25 cellular contexts compared by ENCODE assay signal in genomic region chr7:159032310-159032709, GRCh38.
DNase-seq lines count a peak whose midpoint lies in the region; ATAC-seq and TF ChIP-seq lines count a peak whose summit lies in the region.
"Had no signal": no experiment of that assay in that cellular context is flagged by ENCODE, and none has a peak within 500 bp of the region (broad histone marks: within the 10 kb centered on the region; RNA-seq: fewer than 3 reads in every experiment).

No MANE protein-coding gene starts in this region.

- no peak overlapping the region for H3K27ac Mint-ChIP-seq in activated CD8-positive, alpha-beta T cell treated with anti-CD3 and anti-CD28 coated beads, Interleukin-2, amount 10 ng/mL, durations not matched to agents 7 days and 5 days
- H3K27ac Mint-ChIP-seq: activated CD4-positive, alpha-beta memory T cell treated with anti-CD3 and anti-CD28 coated beads, Interleukin-2, amount 10 ng/mL, durations not matched to agents 7 days and 5 days; activated naive CD4-positive, alpha-beta T cell treated with anti-CD3 and anti-CD28 coated beads, Interleukin-2, amount 50 U/mL, for 24 hours; natural killer cell; T-cell had no signal

- H3K4me1 Mint-ChIP-seq in activated CD8-positive, alpha-beta T cell treated with anti-CD3 and anti-CD28 coated beads, Interleukin-2, amount 10 ng/mL, durations not matched to agents 7 days and 5 days (ENCODE audit: low read depth), result no peaks in the 10 kb centered on the region
- H3K4me1 Mint-ChIP-seq: activated CD4-positive, alpha-beta memory T cell treated with anti-CD3 and anti-CD28 coated beads, Interleukin-2, amount 10 ng/mL, durations not matched to agents 7 days and 5 days; activated naive CD4-positive, alpha-beta T cell treated with anti-CD3 and anti-CD28 coated beads, Interleukin-2, amount 50 U/mL, for 24 hours had no signal

- H3K9me3 ChIP-seq in heart right ventricle (no peaks in the 10 kb centered on the region), vagina (no peaks in the 10 kb centered on the region)
- H3K9me3 ChIP-seq: BLaER1, pancreas had no signal

- CTCF ChIA-PET in HEK293T (lab: Yijun Ruan, JAX), result no interaction called here
- CTCF ChIA-PET in activated CD8-positive, alpha-beta T cell treated with anti-CD3 and anti-CD28 coated beads, Interleukin-2, amount 10 ng/mL, durations not matched to agents 7 days and 5 days (lab: Charles Lee), result no interaction called here

- H3K36me3 Mint-ChIP-seq in activated CD8-positive, alpha-beta T cell treated with anti-CD3 and anti-CD28 coated beads, Interleukin-2, amount 10 ng/mL, durations not matched to agents 7 days and 5 days (ENCODE audit: low read depth), result no peaks in the 10 kb centered on the region
- H3K36me3 Mint-ChIP-seq: activated naive CD4-positive, alpha-beta T cell treated with anti-CD3 and anti-CD28 coated beads, Interleukin-2, amount 50 U/mL, for 24 hours; natural killer cell; T-cell had no signal

- intact Hi-C loops in cardiac septum (cut with DNase I) (no loop called here), Right ventricle myocardium inferior (cut with DNase I) (loop anchor here (5.0 kb wide), 2 partner anchors 85 to 110 kb away; partner anchors contain the start of gene VIPR2), heart right ventricle (cut with DNase I) (loop anchor here in 3 of 10 donors (5.0 to 10.0 kb wide), 2 partner anchors 110 to 112 kb away; partner anchors contain the start of gene VIPR2 (in 3 of the 3)), sciatic nerve (cut with DNase I) (no loop called here), vagina (cut with DNase I) (no loop called here)

- DNase-seq in cardiac septum (ENCODE audit: low spot score), result peak; percentile 72
- DNase-seq in Right ventricle myocardium inferior (ENCODE audit: missing footprints), result no peak
- no peak for DNase-seq in heart right ventricle
- peak; percentile 53 for DNase-seq in sciatic nerve (ENCODE audit: low spot score)
- DNase-seq in vagina (ENCODE audit: extremely low spot score in 2 of 2), result peak; percentile 69 to 87
- DNase-seq in HEK293T (ENCODE audit: extremely low spot score), result no peak
- DNase-seq in anterior cingulate cortex (lab: John Stamatoyannopoulos, UW), result no peak
- no peak for DNase-seq in activated CD8-positive, alpha-beta T cell treated with anti-CD3 and anti-CD28 coated beads, Interleukin-2, amount 10 ng/mL, durations not matched to agents 7 days and 5 days
- DNase-seq: activated CD4-positive, CD25-positive, alpha-beta regulatory T cell treated with anti-CD3 and anti-CD28 coated beads, Interleukin-2, amount 50 U/mL, for 72 hours; caudate nucleus; COR-L47; DMS79; GOT3; midbrain; NCI-H1436 treated with DMSO at 0.1 percent for 48 hours; PC-9; SIG-M5 had no signal

- TF ChIP-seq CTCF in heart right ventricle (IDR thresholded peaks at IDR 0.05) (no peak), vagina (IDR thresholded peaks at IDR 0.05) (no peak)

- H3K36me3 ChIP-seq in heart right ventricle, result peaks cover 0 to 36% (median 0%) of the 10 kb centered on the region in 9 donors
- no peaks in the 10 kb centered on the region for H3K36me3 ChIP-seq in vagina
- H3K36me3 ChIP-seq: BLaER1, pancreas had no signal

- H3K4me1 ChIP-seq in heart right ventricle, result peaks cover 0 to 35% (median 17%) of the 10 kb centered on the region in 9 donors
- H3K4me1 ChIP-seq in vagina, result peaks cover 27% of the 10 kb centered on the region
- H3K4me1 ChIP-seq: pancreas had no signal

- ATAC-seq in Right ventricle myocardium inferior (no peak), heart right ventricle (peak in 1 of 8 donors; percentile 17), sciatic nerve (no peak)
- ATAC-seq in activated CD8-positive, alpha-beta T cell treated with anti-CD3 and anti-CD28 coated beads, Interleukin-2, amount 10 ng/mL, durations not matched to agents 7 days and 5 days, result no peak
- ATAC-seq: left colon, natural killer cell, pancreas, T-cell had no signal

- POLR2A ChIA-PET in HEK293T (lab: Yijun Ruan, JAX), result no interaction called here
- POLR2A ChIA-PET in activated CD8-positive, alpha-beta T cell treated with anti-CD3 and anti-CD28 coated beads, Interleukin-2, amount 10 ng/mL, durations not matched to agents 7 days and 5 days (lab: Charles Lee), result no interaction called here

- peak overlapping the region in 6 of 10 donors; percentile 37 to 84 (median 73) for H3K27ac ChIP-seq in heart right ventricle
- peak overlapping the region; percentile 1 for H3K27ac ChIP-seq in vagina
- H3K27ac ChIP-seq: BLaER1, KMS-11, pancreas, PC-9 had no signal

- peaks cover 0 to 25% (median 0%) of the 10 kb centered on the region in 7 donors for H3K27me3 ChIP-seq in heart right ventricle
- no peaks in the 10 kb centered on the region for H3K27me3 ChIP-seq in vagina
- H3K27me3 ChIP-seq: pancreas had no signal

- no peaks in the 10 kb centered on the region for H3K9me3 Mint-ChIP-seq in activated CD8-positive, alpha-beta T cell treated with anti-CD3 and anti-CD28 coated beads, Interleukin-2, amount 10 ng/mL, durations not matched to agents 7 days and 5 days (ENCODE audit: insufficient read depth)
- H3K9me3 Mint-ChIP-seq: activated CD4-positive, alpha-beta memory T cell treated with anti-CD3 and anti-CD28 coated beads, Interleukin-2, amount 10 ng/mL, durations not matched to agents 7 days and 5 days; activated naive CD4-positive, alpha-beta T cell treated with anti-CD3 and anti-CD28 coated beads, Interleukin-2, amount 50 U/mL, for 24 hours; natural killer cell; T-cell had no signal

- no peak overlapping the region for H3K4me3 Mint-ChIP-seq in activated CD8-positive, alpha-beta T cell treated with anti-CD3 and anti-CD28 coated beads, Interleukin-2, amount 10 ng/mL, durations not matched to agents 7 days and 5 days
- H3K4me3 Mint-ChIP-seq: activated CD4-positive, alpha-beta memory T cell treated with anti-CD3 and anti-CD28 coated beads, Interleukin-2, amount 10 ng/mL, durations not matched to agents 7 days and 5 days; activated naive CD4-positive, alpha-beta T cell treated with anti-CD3 and anti-CD28 coated beads, Interleukin-2, amount 50 U/mL, for 24 hours had no signal

- peaks cover 4% of the 10 kb centered on the region for H3K27me3 Mint-ChIP-seq in activated CD8-positive, alpha-beta T cell treated with anti-CD3 and anti-CD28 coated beads, Interleukin-2, amount 10 ng/mL, durations not matched to agents 7 days and 5 days (ENCODE audit: low read depth)

- TF ChIP-seq POLR2A in vagina (IDR thresholded peaks at IDR 0.05), result no peak

- H3K4me3 ChIP-seq in heart right ventricle (no peak overlapping the region), vagina (no peak overlapping the region)
- H3K4me3 ChIP-seq: BLaER1, pancreas, PC-9 had no signal

- 74 to 76% methylated on average over 13 of the region's 13 CpGs for WGBS in heart right ventricle, 2 donors

TF ChIP-seq in HEK293T, 16 proteins besides CTCF, POLR2A, EP300 and RAD21:
- no peak for TF ChIP-seq LEF1 (IDR thresholded peaks at IDR 0.05; ENCODE audit: borderline replicate concordance)
- no peak for TF ChIP-seq BHLHE40 (IDR thresholded peaks at IDR 0.05; ENCODE audit: borderline replicate concordance)
- no peak for TF ChIP-seq ELF4 (IDR thresholded peaks at IDR 0.05)
- TF ChIP-seq FOXM1 (IDR thresholded peaks at IDR 0.05; ENCODE audit: borderline replicate concordance), result no peak

Comparison
In these comparisons a context has a peak if more than half of its experiments do, and no peak if none do; other contexts are left out.
1. DNase-seq: peak in cardiac septum (single experiment), sciatic nerve (single experiment) and vagina (2 of 2); none in Right ventricle myocardium inferior (single experiment), heart right ventricle (0 of 2), HEK293T (single experiment), anterior cingulate cortex (0 of 58) and activated CD8-positive, alpha-beta T cell treated with anti-CD3 and anti-CD28 coated beads, Interleukin-2, amount 10 ng/mL, durations not matched to agents 7 days and 5 days (single experiment).